In the genomic region with DNA sequence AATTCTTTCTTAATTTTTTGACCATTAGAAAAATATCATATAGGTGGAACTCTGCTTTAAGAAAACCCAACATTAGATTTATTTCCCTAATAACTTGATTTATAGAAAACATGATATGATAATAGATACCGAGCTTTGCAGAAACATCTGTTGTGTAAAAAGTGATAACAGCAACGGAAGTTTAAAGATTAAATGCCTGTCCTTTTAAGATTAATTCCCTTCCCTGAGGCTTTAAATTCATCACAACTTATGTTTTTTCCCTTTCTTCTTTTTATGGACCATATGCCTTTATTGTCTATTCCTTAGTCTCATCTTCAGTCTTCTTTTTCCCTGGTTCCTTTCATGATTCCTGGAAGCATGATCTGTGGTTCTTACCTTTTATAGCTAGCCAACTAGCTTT, we compare ENCODE assay signal across 9 cellular contexts. TPM values are rescaled to one million over a fixed set of nuclear protein-coding genes. Genes with fewer than 3 reads are reported as not detected.
A peak's percentile ranks its signal among the peaks of the same experiment; 100 is the strongest.
DNase-seq lines count a peak whose midpoint lies in the region; ATAC-seq, FAIRE-seq and TF ChIP-seq lines count a peak whose summit lies in the region.
"Had no signal": no experiment of that assay in that cellular context is flagged by ENCODE, and none has a peak within 500 bp of the region (broad histone marks: within the 10 kb centered on the region; RNA-seq: fewer than 3 reads in every experiment).

No MANE protein-coding gene starts in this region.

- H3K4me3 ChIP-seq in OCI-LY7 (ENCODE audit: low read depth, low read length, poor library complexity, severe bottlenecking) (peak overlapping the region; percentile 86), epithelial cell of proximal tubule (ENCODE audit: low read depth, low read length) (peak overlapping the region; percentile 65), rectal smooth muscle tissue (ENCODE audit: low read length) (peak overlapping the region; percentile 71)

- TF ChIP-seq CTCF in CD4-positive, alpha-beta T cell (IDR thresholded peaks at IDR 0.05) = no peak
- TF ChIP-seq CTCF in OCI-LY7 (conservative IDR thresholded peaks at IDR 0.05; ENCODE audit: low read length) = no peak
- no peak for TF ChIP-seq CTCF in epithelial cell of proximal tubule (conservative IDR thresholded peaks at IDR 0.05; ENCODE audit: low read depth, low read length)
- no peak for TF ChIP-seq CTCF in glutamatergic neuron (IDR thresholded peaks at IDR 0.05; ENCODE audit: partially characterized antibody, unreplicated experiment)

- H3K9me3 ChIP-seq in CD4-positive, alpha-beta T cell (ENCODE audit: control insufficient read depth, low read length) = no peaks in the 10 kb centered on the region
- H3K9me3 ChIP-seq in OCI-LY7 (ENCODE audit: low read length) = no peaks in the 10 kb centered on the region

- peaks cover 41% of the 10 kb centered on the region for H4K20me1 ChIP-seq in OCI-LY7 (ENCODE audit: insufficient read depth, low read length)

- peaks cover 3% of the 10 kb centered on the region for H3K36me3 Mint-ChIP-seq in CD4-positive, alpha-beta T cell (ENCODE audit: low read depth)
- H3K36me3 Mint-ChIP-seq in glutamatergic neuron (ENCODE audit: unreplicated experiment) = no peaks in the 10 kb centered on the region

- H3K9me3 Mint-ChIP-seq in CD4-positive, alpha-beta T cell = no peaks in the 10 kb centered on the region
- no peaks in the 10 kb centered on the region for H3K9me3 Mint-ChIP-seq in glutamatergic neuron (ENCODE audit: unreplicated experiment)

- H2AFZ ChIP-seq in OCI-LY7 (ENCODE audit: low read length) = no peak overlapping the region

- H3K27ac Mint-ChIP-seq in CD4-positive, alpha-beta T cell = no peak overlapping the region
- H3K27ac Mint-ChIP-seq in glutamatergic neuron (ENCODE audit: unreplicated experiment) = no peak overlapping the region
- H3K27ac Mint-ChIP-seq: activated CD8-positive, alpha-beta T cell treated with anti-CD3 and anti-CD28 coated beads, Interleukin-2, amount 10 ng/mL, durations not matched to agents 7 days and 5 days had no signal

- BruUV-seq in OCI-LY7 (replicated peaks; lab: Mats Ljungman, UMichigan) = no TSS peak

- H3K4me3 Mint-ChIP-seq in CD4-positive, alpha-beta T cell = no peak overlapping the region
- H3K4me3 Mint-ChIP-seq in glutamatergic neuron (ENCODE audit: unreplicated experiment) = no peak overlapping the region
- H3K4me3 Mint-ChIP-seq: activated CD8-positive, alpha-beta T cell treated with anti-CD3 and anti-CD28 coated beads, Interleukin-2, amount 10 ng/mL, durations not matched to agents 7 days and 5 days had no signal

- no peaks in the 10 kb centered on the region for H3K27me3 ChIP-seq in CD4-positive, alpha-beta T cell (ENCODE audit: control insufficient read depth, insufficient read depth, low read length)
- H3K27me3 ChIP-seq in rectal smooth muscle tissue (ENCODE audit: control insufficient read depth, insufficient read depth, low read length) = no peaks in the 10 kb centered on the region

- CTCF ChIA-PET in CD4-positive, alpha-beta T cell (lab: Charles Lee) = interaction anchor here (0.7 to 3.4 kb wide), 4 partner anchors 10 to 1051 kb away, joined by 4 to 15 read pairs (median 4); no protein-coding TSS in a partner anchor
- CTCF ChIA-PET in OCI-LY7 (lab: Charles Lee; ENCODE audit: unreplicated experiment) = no interaction called here

- H3K27ac ChIP-seq in CD4-positive, alpha-beta T cell (ENCODE audit: low read depth, low read length) = peak overlapping the region; percentile 62
- peak overlapping the region; percentile 83 for H3K27ac ChIP-seq in OCI-LY7 (ENCODE audit: low read depth, low read length, poor library complexity, severe bottlenecking)
- H3K27ac ChIP-seq in rectal smooth muscle tissue (ENCODE audit: low read depth, low read length) = peak overlapping the region; percentile 99

- DNase-seq in CD4-positive, alpha-beta T cell = no peak
- DNase-seq in OCI-LY7 (ENCODE audit: low spot score) (no peak), epithelial cell of proximal tubule (ENCODE audit: low read depth) (no peak), NCI-H69 (lab: John Stamatoyannopoulos, UW) (no peak), RCC 7860 (ENCODE audit: low spot score) (no peak), glutamatergic neuron (no peak)
- no peak for DNase-seq in activated CD4-positive, alpha-beta T cell treated with anti-CD3 and anti-CD28 coated beads, Interleukin-2, amount 50 U/mL, for 4 hours
- DNase-seq: activated CD8-positive, alpha-beta T cell treated with anti-CD3 and anti-CD28 coated beads, Interleukin-2, amount 10 ng/mL, durations not matched to agents 7 days and 5 days had no signal

- intact Hi-C loops in CD4-positive, alpha-beta T cell (cut with DNase I, micrococcal nuclease) = loop anchor here (2.0 to 10.0 kb wide), 6 partner anchors 695 to 1621 kb away; a partner anchor contains a TSS
- intact Hi-C loops in OCI-LY7 (cut with micrococcal nuclease; ENCODE audit: unreplicated experiment) = loop anchor here (5.0 kb wide), 1 partner anchor 986 kb away; a partner anchor contains a TSS

- H3K4me2 ChIP-seq in OCI-LY7 (ENCODE audit: low read length) = peak overlapping the region; percentile 95

- peaks cover 3% of the 10 kb centered on the region for H3K4me1 Mint-ChIP-seq in CD4-positive, alpha-beta T cell (ENCODE audit: low read depth)
- peaks cover 26% of the 10 kb centered on the region for H3K4me1 Mint-ChIP-seq in glutamatergic neuron (ENCODE audit: low read depth, unreplicated experiment)

- POLR2A ChIA-PET in CD4-positive, alpha-beta T cell (lab: Charles Lee) = interaction anchor here (0.7 to 4.0 kb wide), 13 partner anchors 8 to 1093 kb away, joined by 3 to 32 read pairs (median 4); a partner anchor contains a TSS
- POLR2A ChIA-PET in OCI-LY7 (lab: Charles Lee) = interaction anchor here (0.6 to 2.0 kb wide), 12 partner anchors 9 to 1326 kb away, joined by 3 to 8 read pairs (median 4); no protein-coding TSS in a partner anchor

- H3K4me1 ChIP-seq in OCI-LY7 (ENCODE audit: insufficient read depth, low read length, poor library complexity, severe bottlenecking) (peaks cover 25% of the 10 kb centered on the region), rectal smooth muscle tissue (ENCODE audit: control insufficient read depth, insufficient read depth, low read length) (peaks cover 31% of the 10 kb centered on the region)

- no peak for ATAC-seq in CD4-positive, alpha-beta T cell (ENCODE audit: poor library complexity)
- ATAC-seq: activated CD8-positive, alpha-beta T cell treated with anti-CD3 and anti-CD28 coated beads, Interleukin-2, amount 10 ng/mL, durations not matched to agents 7 days and 5 days had no signal

- H3K9ac ChIP-seq in rectal smooth muscle tissue (ENCODE audit: low read length) = no peak overlapping the region

- FAIRE-seq in RCC 7860 (lab: Jason Lieb, UNC) = no peak

- H3K36me3 ChIP-seq in OCI-LY7 (ENCODE audit: insufficient read depth, low read length) (no peaks in the 10 kb centered on the region), rectal smooth muscle tissue (ENCODE audit: control insufficient read depth, insufficient read depth, low read length) (no peaks in the 10 kb centered on the region)

- peaks cover 66% of the 10 kb centered on the region for H3K79me2 ChIP-seq in OCI-LY7 (ENCODE audit: insufficient read depth, low read depth, low read length)

- H3K27me3 Mint-ChIP-seq in CD4-positive, alpha-beta T cell = peaks cover 5% of the 10 kb centered on the region
- peaks cover 2% of the 10 kb centered on the region for H3K27me3 Mint-ChIP-seq in glutamatergic neuron (ENCODE audit: unreplicated experiment)

- no peaks in the 10 kb centered on the region for H3K9me2 ChIP-seq in OCI-LY7 (ENCODE audit: insufficient read depth, low read length)

RNA-seq across cellular contexts. Expression of a gene that starts 1.9 kb away (rescaled TPM):
- 100 to 1,000 TPM in 1 of 2 experiments, 10 to 100 TPM in 1; 97.0 to 100 TPM for total RNA-seq in CD4-positive, alpha-beta T cell
- 35.2 and 44.1 TPM in 2 replicates for total RNA-seq in OCI-LY7 (2014; rRNA removed; shearing (Covaris generic))
- 39.4 and 42.2 TPM in 2 replicates for total RNA-seq in OCI-LY7 (2022)
- 21.3 and 32.6 TPM in 2 replicates for total RNA-seq in epithelial cell of proximal tubule
- total RNA-seq in glutamatergic neuron (ENCODE audit: unreplicated experiment) = 63.4 TPM
